Comparison of ENCODE assay signal across 11 cellular contexts in the genomic region with DNA sequence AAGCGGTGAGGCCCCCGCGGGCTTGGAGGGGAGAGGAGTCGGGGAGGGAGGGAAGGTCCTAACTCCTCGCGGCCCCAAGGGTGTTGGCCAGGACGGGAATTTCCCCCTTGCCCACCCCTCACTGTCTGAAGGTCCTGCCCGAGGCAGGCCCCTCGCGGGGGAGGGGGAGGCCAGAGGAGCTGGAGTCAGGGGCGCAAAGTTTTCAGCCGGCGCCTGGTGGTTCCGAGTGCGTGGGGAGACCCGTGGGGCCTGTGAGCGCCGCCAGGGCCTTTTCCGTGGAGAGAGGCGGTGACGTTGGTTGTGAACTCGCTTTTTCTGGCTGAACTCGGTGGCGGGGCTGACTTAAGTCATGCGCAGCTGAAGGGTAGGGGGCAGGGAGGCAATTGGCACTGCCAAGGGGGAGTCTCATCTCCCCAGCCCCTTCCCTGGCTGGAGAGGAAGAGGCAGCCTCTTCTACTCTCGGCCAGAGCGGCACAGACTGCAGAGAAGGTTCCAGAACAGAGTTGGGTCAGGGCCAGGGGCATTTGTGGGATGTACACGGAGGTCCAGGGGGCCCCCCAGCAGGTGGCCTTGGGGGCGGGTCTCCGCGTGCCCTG. TPM values are rescaled to one million over a fixed set of nuclear protein-coding genes. Genes with fewer than 3 reads are reported as not detected.
DNase-seq lines count a peak whose midpoint lies in the region; ATAC-seq and TF ChIP-seq lines count a peak whose summit lies in the region.
"Had no signal": no experiment of that assay in that cellular context is flagged by ENCODE, and none has a peak within 500 bp of the region (broad histone marks: within the 10 kb centered on the region; RNA-seq: fewer than 3 reads in every experiment).

No MANE protein-coding gene starts in this region.

- H3K4me3 ChIP-seq in HUES64 (ENCODE audit: low read length) (peak overlapping the region; percentile 65), coronary artery (peak overlapping the region; percentile 83), mesenchymal stem cell (ENCODE audit: insufficient read depth in 1 of 2, low read depth in 1 of 2, low read length in 2 of 2) (no peak overlapping the region), suprapubic skin (peak overlapping the region; percentile 43)

- no peak for ATAC-seq in HG02678 (IDR thresholded peaks at IDR 0.05; ENCODE audit: unreplicated experiment)

- H3K27ac Mint-ChIP-seq in activated CD4-positive, alpha-beta T cell treated with anti-CD3 and anti-CD28 coated beads, Interleukin-2, amount 10 ng/mL, durations not matched to agents 7 days and 5 days, result no peak overlapping the region
- H3K27ac Mint-ChIP-seq: stimulated activated naive CD8-positive, alpha-beta T cell treated with anti-CD3 and anti-CD28 coated beads, Interleukin-15, Interleukin-2, amounts not matched to agents 100 ng/mL and 50 ng/mL, for 24 hours had no signal

- TF ChIP-seq EP300 in suprapubic skin (IDR thresholded peaks at IDR 0.05), result no peak

- no peak overlapping the region for H2BK5ac ChIP-seq in mesenchymal stem cell (ENCODE audit: low read depth, low read length, poor library complexity, severe bottlenecking)

- DNase-seq in coronary artery (ENCODE audit: low spot score), result no peak
- no peak for DNase-seq in mesenchymal stem cell
- DNase-seq in suprapubic skin (ENCODE audit: low spot score in 2 of 2), result no peak
- DNase-seq in ecto neural progenitor cell (ENCODE audit: low spot score), result no peak
- no peak for DNase-seq in activated CD4-positive, alpha-beta T cell treated with anti-CD3 and anti-CD28 coated beads, Interleukin-2, amount 10 ng/mL, durations not matched to agents 7 days and 5 days
- DNase-seq: islet precursor cell, NCI-H2081 had no signal

- no peak overlapping the region for H2AFZ ChIP-seq in mesenchymal stem cell (ENCODE audit: low read depth, low read length)

- no peak overlapping the region for H3K18ac ChIP-seq in mesenchymal stem cell (ENCODE audit: low read depth in 1 of 2, low read length in 2 of 2)

- peaks cover 6% of the 10 kb centered on the region for H3K27me3 ChIP-seq in HUES64 (ENCODE audit: insufficient read depth, low read length)
- peaks cover 74 to 80% of the 10 kb centered on the region in 2 experiments for H3K27me3 ChIP-seq in mesenchymal stem cell (ENCODE audit: control insufficient read depth in 1 of 2, insufficient read depth in 1 of 2, low read length in 2 of 2)
- peaks cover 85% of the 10 kb centered on the region for H3K27me3 ChIP-seq in suprapubic skin

- no peaks in the 10 kb centered on the region for H3K79me1 ChIP-seq in mesenchymal stem cell (replicated peaks; ENCODE audit: low read length, poor library complexity, severe bottlenecking)

- peaks cover 15% of the 10 kb centered on the region for H3K27me3 Mint-ChIP-seq in activated CD4-positive, alpha-beta T cell treated with anti-CD3 and anti-CD28 coated beads, Interleukin-2, amount 10 ng/mL, durations not matched to agents 7 days and 5 days

- TF ChIP-seq CTCF in coronary artery (IDR thresholded peaks at IDR 0.05) (no peak), suprapubic skin (IDR thresholded peaks at IDR 0.05) (no peak)

- no peak overlapping the region for H3K4me3 Mint-ChIP-seq in activated CD4-positive, alpha-beta T cell treated with anti-CD3 and anti-CD28 coated beads, Interleukin-2, amount 10 ng/mL, durations not matched to agents 7 days and 5 days
- H3K4me3 Mint-ChIP-seq: stimulated activated naive CD8-positive, alpha-beta T cell treated with anti-CD3 and anti-CD28 coated beads, Interleukin-15, Interleukin-2, amounts not matched to agents 100 ng/mL and 50 ng/mL, for 24 hours had no signal

- H3K9me3 ChIP-seq in HUES64 (ENCODE audit: insufficient read depth, low read depth, low read length) (no peaks in the 10 kb centered on the region), mesenchymal stem cell (ENCODE audit: control insufficient read depth, low read length) (no peaks in the 10 kb centered on the region), suprapubic skin (no peaks in the 10 kb centered on the region)

- H3K4me1 ChIP-seq in HUES64 (ENCODE audit: insufficient read depth, low read length) (peaks cover 3% of the 10 kb centered on the region), mesenchymal stem cell (ENCODE audit: control insufficient read depth, insufficient read depth, low read depth, low read length) (peaks cover 26% of the 10 kb centered on the region), suprapubic skin (peaks cover 22% of the 10 kb centered on the region)

- POLR2A ChIA-PET in activated CD4-positive, alpha-beta T cell treated with anti-CD3 and anti-CD28 coated beads, Interleukin-2, amount 10 ng/mL, durations not matched to agents 7 days and 5 days (lab: Charles Lee), result no interaction called here

- H3K9ac ChIP-seq in HUES64 (ENCODE audit: low read depth, low read length) (peak overlapping the region; percentile 47; the same call in 1 of the 2 replicates), mesenchymal stem cell (ENCODE audit: low read length) (no peak overlapping the region)

- H3K4me2 ChIP-seq in mesenchymal stem cell (ENCODE audit: low read length, poor library complexity, severe bottlenecking), result no peak overlapping the region

- no peak for TF ChIP-seq POLR2A in suprapubic skin (IDR thresholded peaks at IDR 0.05)

- H3K36me3 ChIP-seq in HUES64 (ENCODE audit: insufficient read depth, low read length) (no peaks in the 10 kb centered on the region), mesenchymal stem cell (ENCODE audit: control insufficient read depth in 1 of 2, insufficient read depth in 2 of 2, low read depth in 1 of 2, low read length in 2 of 2) (peaks cover 0 to 15% of the 10 kb centered on the region in 2 experiments), suprapubic skin (no peaks in the 10 kb centered on the region)

- no peaks in the 10 kb centered on the region for H3K36me3 Mint-ChIP-seq in activated CD4-positive, alpha-beta T cell treated with anti-CD3 and anti-CD28 coated beads, Interleukin-2, amount 10 ng/mL, durations not matched to agents 7 days and 5 days (ENCODE audit: low read depth)

- 42% methylated on average over 28 of the region's 31 CpGs for WGBS in HUES64
- 57% methylated on average over 24 of the region's 31 CpGs for WGBS in mesenchymal stem cell
- 8% methylated on average over 7 of the region's 31 CpGs for WGBS in suprapubic skin

- no peak overlapping the region for H2AK5ac ChIP-seq in mesenchymal stem cell (ENCODE audit: low read length, severe bottlenecking)

- no peak overlapping the region for H3K27ac ChIP-seq in HUES64 (ENCODE audit: low read depth, low read length)
- peak overlapping the region; percentile 89 to 95 for H3K27ac ChIP-seq in coronary artery
- H3K27ac ChIP-seq in mesenchymal stem cell (ENCODE audit: low read length, poor library complexity, severe bottlenecking), result no peak overlapping the region
- no peak overlapping the region for H3K27ac ChIP-seq in suprapubic skin

- no peaks in the 10 kb centered on the region for H3K9me3 Mint-ChIP-seq in activated CD4-positive, alpha-beta T cell treated with anti-CD3 and anti-CD28 coated beads, Interleukin-2, amount 10 ng/mL, durations not matched to agents 7 days and 5 days
- H3K9me3 Mint-ChIP-seq: stimulated activated naive CD8-positive, alpha-beta T cell treated with anti-CD3 and anti-CD28 coated beads, Interleukin-15, Interleukin-2, amounts not matched to agents 100 ng/mL and 50 ng/mL, for 24 hours had no signal

- no peak overlapping the region for H4K8ac ChIP-seq in mesenchymal stem cell (ENCODE audit: low read length)

- H2BK12ac ChIP-seq in mesenchymal stem cell (ENCODE audit: low read length in 2 of 2), result no peak overlapping the region

- H2BK15ac ChIP-seq in mesenchymal stem cell (ENCODE audit: low read depth, poor library complexity, severe bottlenecking), result no peak overlapping the region

- H3K4me1 Mint-ChIP-seq in activated CD4-positive, alpha-beta T cell treated with anti-CD3 and anti-CD28 coated beads, Interleukin-2, amount 10 ng/mL, durations not matched to agents 7 days and 5 days, result no peaks in the 10 kb centered on the region

- H4K91ac ChIP-seq in mesenchymal stem cell (ENCODE audit: low read length), result peak overlapping the region; percentile 14

- no peak overlapping the region for H3K14ac ChIP-seq in mesenchymal stem cell (ENCODE audit: low read length in 2 of 2)

- H3K4ac ChIP-seq in mesenchymal stem cell (ENCODE audit: low read depth in 1 of 2, low read length in 2 of 2), result no peak overlapping the region

- CTCF ChIA-PET in activated CD4-positive, alpha-beta T cell treated with anti-CD3 and anti-CD28 coated beads, Interleukin-2, amount 10 ng/mL, durations not matched to agents 7 days and 5 days (lab: Charles Lee), result no interaction called here

- no peak overlapping the region for H3K23ac ChIP-seq in mesenchymal stem cell (ENCODE audit: low read length in 2 of 2)

- no peak overlapping the region for H2BK120ac ChIP-seq in mesenchymal stem cell (ENCODE audit: low read depth, low read length)

RNA-seq across cellular contexts. Expression of a gene that starts 1.5 kb away (rescaled TPM):
- 12.6 TPM for polyA plus RNA-seq in HUES64 (2013, experiment 1 of 2)
- polyA plus RNA-seq in HUES64 (2013, experiment 2 of 2), result 13.9 TPM
- polyA plus RNA-seq in mesenchymal stem cell (2013, experiment 1 of 2), result 1.2 TPM
- polyA plus RNA-seq in mesenchymal stem cell (2013, experiment 2 of 2), result 1.1 TPM
- total RNA-seq in suprapubic skin, result 100 to 1,000 TPM in 1 of 4 donors, 10 to 100 TPM in 3; 19.4 to 167 (median 38.4) TPM
- total RNA-seq in activated CD4-positive, alpha-beta T cell treated with anti-CD3 and anti-CD28 coated beads, Interleukin-2, amount 10 ng/mL, durations not matched to agents 7 days and 5 days, result 1 to 10 TPM; 3.2 to 3.6 TPM

RNA-seq across cellular contexts. Expression of a gene that starts 58.3 kb away (rescaled TPM):
- polyA plus RNA-seq in HUES64 (2013, experiment 1 of 2), result not detected
- not detected for polyA plus RNA-seq in HUES64 (2013, experiment 2 of 2)
- not detected for polyA plus RNA-seq in mesenchymal stem cell (2013, experiment 1 of 2)
- polyA plus RNA-seq in mesenchymal stem cell (2013, experiment 2 of 2), result not detected
- not detected for total RNA-seq in suprapubic skin
- not detected for total RNA-seq in activated CD4-positive, alpha-beta T cell treated with anti-CD3 and anti-CD28 coated beads, Interleukin-2, amount 10 ng/mL, durations not matched to agents 7 days and 5 days
- total RNA-seq: SK-MEL-5 had no signal

Comparison
In these comparisons a context has a peak if more than half of its experiments do, and no peak if none do; other contexts are left out.
1. H3K27ac ChIP-seq: peak in coronary artery (2 of 2); none in HUES64 (single experiment), mesenchymal stem cell (single experiment) and suprapubic skin (single experiment).
2. H3K4me3 ChIP-seq: peak in HUES64 (single experiment), coronary artery (single experiment) and suprapubic skin (single experiment); none in mesenchymal stem cell (0 of 2).
3. RNA of a gene that starts 1.5 kb away (total RNA-seq): 19.4 to 167 TPM in suprapubic skin; 3.2 to 3.6 TPM in activated CD4-positive, alpha-beta T cell treated with anti-CD3 and anti-CD28 coated beads, Interleukin-2, amount 10 ng/mL, durations not matched to agents 7 days and 5 days; every median in the first group is over 4 times any median in the second.